Comparison of ENCODE assay signal across 31 cellular contexts in genomic region chr10:60890811-60891210, GRCh38. TPM values are rescaled to one million over a fixed set of nuclear protein-coding genes. Genes with fewer than 3 reads are reported as not detected.
"Had no signal": no experiment of that assay in that cellular context is flagged by ENCODE, and none has a peak within 500 bp of the region (broad histone marks: within the 10 kb centered on the region; RNA-seq: fewer than 3 reads in every experiment).

No MANE protein-coding gene starts in this region.

- DNase-seq: activated B cell treated with CpG ODN at 0.5 μM for 24 hours; activated CD4-positive, alpha-beta memory T cell treated with anti-CD3 and anti-CD28 coated beads for 36 hours; activated CD4-positive, alpha-beta T cell treated with anti-CD3 and anti-CD28 coated beads, Interleukin-2, amount 10 ng/mL, durations not matched to agents 24 days and 14 days; activated CD8-positive, alpha-beta memory T cell treated with anti-CD3 and anti-CD28 coated beads, Interleukin-2, amount 10 ng/mL, durations not matched to agents 7 days and 5 days; activated CD8-positive, alpha-beta memory T cell treated with anti-CD3 and anti-CD28 coated beads, Interleukin-2, amount 50 U/mL, for 4 hours; activated CD8-positive, alpha-beta T cell treated with anti-CD3 and anti-CD28 coated beads, Interleukin-2, amount 10 ng/mL, durations not matched to agents 7 days and 5 days; activated effector memory CD4-positive, alpha-beta T cell treated with anti-CD3 and anti-CD28 coated beads, Interleukin-2, amount 50 U/mL, for 16 hours; activated naive CD4-positive, alpha-beta T cell treated with anti-CD3 and anti-CD28 coated beads for 36 hours; activated naive CD8-positive, alpha-beta T cell treated with anti-CD3 and anti-CD28 coated beads for 36 hours; activated naive CD8-positive, alpha-beta T cell treated with anti-CD3 and anti-CD28 coated beads, Interleukin-2, amount 50 U/mL, for 24 hours; activated T-cell treated with anti-CD3 and anti-CD28 coated beads, Interleukin-2, amount 50 U/mL, for 1 hour; activated T-cell treated with anti-CD3 and anti-CD28 coated beads, Interleukin-2, amount 50 U/mL, for 48 hours; adrenal gland; amygdala; aorta; body of pancreas; central memory CD4-positive, alpha-beta T cell; cerebellar nuclear complex; colonic mucosa; effector CD8-positive, alpha-beta T cell; erythroblast; foreskin keratinocyte; T-helper 1 cell; T-helper 17 cell; T1000; WERI-Rb-1 had no signal

- ATAC-seq: activated CD4-positive, CD25-positive, alpha-beta regulatory T cell treated with anti-CD3 and anti-CD28 coated beads, Interleukin-2, amount 50 U/mL, for 24 hours; activated CD8-positive, alpha-beta memory T cell treated with anti-CD3 and anti-CD28 coated beads, Interleukin-2, amount 10 ng/mL, durations not matched to agents 7 days and 5 days; activated CD8-positive, alpha-beta T cell treated with anti-CD3 and anti-CD28 coated beads, Interleukin-2, amount 10 ng/mL, durations not matched to agents 7 days and 5 days; activated naive CD8-positive, alpha-beta T cell treated with anti-CD3 and anti-CD28 coated beads, Interleukin-2, amount 50 U/mL, for 24 hours; body of pancreas; foreskin keratinocyte; gastroesophageal sphincter; T-helper 17 cell had no signal

- H3K36me3 ChIP-seq: colonic mucosa had no signal

- H3K27me3 ChIP-seq: adrenal gland, body of pancreas, colonic mucosa, esophagus muscularis mucosa, foreskin keratinocyte, gastroesophageal sphincter had no signal

- H3K4me1 ChIP-seq: colonic mucosa had no signal

- H3K9me3 ChIP-seq: adrenal gland, body of pancreas, colonic mucosa, esophagus muscularis mucosa, gastroesophageal sphincter had no signal

- H3K27ac ChIP-seq: adrenal gland, body of pancreas, colonic mucosa, esophagus muscularis mucosa, foreskin keratinocyte, gastroesophageal sphincter, WERI-Rb-1 had no signal

- H3K4me3 ChIP-seq: adrenal gland, body of pancreas, colonic mucosa, esophagus muscularis mucosa, gastroesophageal sphincter had no signal

RNA-seq across cellular contexts. Expression of gene RHOBTB1, which starts 53.2 kb away (rescaled TPM):
- total RNA-seq: activated CD4-positive, alpha-beta memory T cell treated with anti-CD3 and anti-CD28 coated beads for 36 hours; activated CD4-positive, alpha-beta T cell treated with anti-CD3 and anti-CD28 coated beads, Interleukin-2, amount 10 ng/mL, durations not matched to agents 24 days and 14 days; activated CD8-positive, alpha-beta memory T cell treated with anti-CD3 and anti-CD28 coated beads for 36 hours; activated naive CD4-positive, alpha-beta T cell treated with anti-CD3 and anti-CD28 coated beads for 36 hours; activated T-helper 1 cell treated with anti-CD3 and anti-CD28 coated beads, Interleukin-12 subunit alpha, Interleukin-12 subunit beta, Interleukin-2, Interleukin-4 antibody, amounts not matched to agents 30 ng/mL and 10 ng/mL and 1 ng/mL, durations not matched to agents 14 hours and 24 hours and 36 hours had no signal
